Comparison of ENCODE assay signal across 11 cellular contexts in genomic region chr4:3294401-3295241, GRCh38. TPM values are rescaled to one million over a fixed set of nuclear protein-coding genes. Genes with fewer than 3 reads are reported as not detected.
A peak's percentile ranks its signal among the peaks of the same experiment; 100 is the strongest.
DNase-seq lines count a peak whose midpoint lies in the region; ATAC-seq and TF ChIP-seq lines count a peak whose summit lies in the region.
"Had no signal": no experiment of that assay in that cellular context is flagged by ENCODE, and none has a peak within 500 bp of the region (broad histone marks: within the 10 kb centered on the region; RNA-seq: fewer than 3 reads in every experiment).

No MANE protein-coding gene starts in this region.

- peaks cover 73% of the 10 kb centered on the region for H4K20me1 ChIP-seq in DND-41 (ENCODE audit: insufficient read depth, low read length)

- H2AFZ ChIP-seq in DND-41 (ENCODE audit: low read depth, low read length), result no peak overlapping the region

- H3K4me3 ChIP-seq in DND-41 (ENCODE audit: low read depth in 1 of 2, low read length in 2 of 2), result 0 out of 4 replicates have a peak overlapping the region, but pooled peaks of 1 of the 2 experiments have one; percentile 55
- peak overlapping the region; percentile 73 for H3K4me3 ChIP-seq in iPS-18a (ENCODE audit: low read length)
- peak overlapping the region; percentile 80 for H3K4me3 ChIP-seq in skeletal muscle satellite cell (ENCODE audit: low read length)

- H3K9ac ChIP-seq in DND-41 (ENCODE audit: low read depth, low read length) (no peak overlapping the region), iPS-18a (ENCODE audit: low read length) (no peak overlapping the region), skeletal muscle satellite cell (ENCODE audit: low read depth, low read length) (peak overlapping the region; percentile 91)

- peaks cover 67% of the 10 kb centered on the region for H3K27me3 ChIP-seq in DND-41 (ENCODE audit: insufficient read depth, low read length, poor library complexity)
- peaks cover 28% of the 10 kb centered on the region for H3K27me3 ChIP-seq in iPS-18a (ENCODE audit: control insufficient read depth, insufficient read depth, low read length)
- H3K27me3 ChIP-seq in skeletal muscle satellite cell (ENCODE audit: control insufficient read depth, insufficient read depth, low read length), result no peaks in the 10 kb centered on the region

- DNase-seq in DND-41 (no peak), SK-N-DZ (ENCODE audit: low spot score) (peak; percentile 35), NCI-H526 (lab: John Stamatoyannopoulos, UW) (no peak)
- DNase-seq: caudate nucleus, naive B cell had no signal

- no peak overlapping the region for H3K27ac ChIP-seq in DND-41 (ENCODE audit: low read length)
- no peak overlapping the region for H3K27ac ChIP-seq in iPS-18a (ENCODE audit: low read length)

- no peak for TF ChIP-seq CTCF in DND-41 (IDR thresholded peaks at IDR 0.05; ENCODE audit: borderline replicate concordance, extremely low read depth, low read length, poor library complexity, severe bottlenecking)

- H3K4me2 ChIP-seq in DND-41 (ENCODE audit: insufficient read depth, low read length) (peak overlapping the region; percentile 100; the same call in 1 of the 2 replicates), skeletal muscle satellite cell (ENCODE audit: low read length) (peak overlapping the region; percentile 90)

- H3K79me2 ChIP-seq in DND-41 (ENCODE audit: insufficient read depth, low read length), result no peaks in the 10 kb centered on the region

- no peak for ATAC-seq in DND-41 (ENCODE audit: insufficient read depth, low read depth)
- no peak for ATAC-seq in GM19023 (IDR thresholded peaks at IDR 0.05; ENCODE audit: unreplicated experiment)
- ATAC-seq in esophagus mucosa, result no peak
- ATAC-seq in HG03159 (IDR thresholded peaks at IDR 0.05; ENCODE audit: unreplicated experiment), result no peak

- H3K36me3 ChIP-seq in DND-41 (ENCODE audit: insufficient read depth, low read length) (no peaks in the 10 kb centered on the region), iPS-18a (ENCODE audit: control insufficient read depth, low read depth, low read length) (no peaks in the 10 kb centered on the region), skeletal muscle satellite cell (ENCODE audit: insufficient read depth, low read length) (no peaks in the 10 kb centered on the region)

- H3K9me3 ChIP-seq in DND-41 (ENCODE audit: insufficient read depth, low read length, severe bottlenecking) (peaks cover 8% of the 10 kb centered on the region), iPS-18a (ENCODE audit: control insufficient read depth, low read depth, low read length) (no peaks in the 10 kb centered on the region), skeletal muscle satellite cell (replicated peaks; ENCODE audit: low read length) (no peaks in the 10 kb centered on the region)

- H3K4me1 ChIP-seq in DND-41 (ENCODE audit: insufficient read depth, low read length) (peaks cover 24% of the 10 kb centered on the region), iPS-18a (ENCODE audit: control insufficient read depth, low read depth, low read length) (peaks cover 11% of the 10 kb centered on the region), skeletal muscle satellite cell (ENCODE audit: control insufficient read depth, insufficient read depth, low read length) (peaks cover 20% of the 10 kb centered on the region)

RNA-seq across cellular contexts. Expression of gene RGS12, which starts 1.8 kb away (rescaled TPM):
- 29.6 and 37.0 TPM in 2 replicates for polyA plus RNA-seq in SK-N-DZ (2014; cell fraction: cytosol; rRNA removed)
- 54.3 and 245 TPM in 2 replicates for polyA plus RNA-seq in SK-N-DZ (2014; cell fraction: nucleus; rRNA removed)
- 8.1 and 8.4 TPM in 2 replicates for total RNA-seq in skeletal muscle satellite cell (2012; rRNA removed)
- total RNA-seq in esophagus mucosa, result 50.7 TPM

RNA-seq across cellular contexts. Expression of gene MSANTD1, which starts 45.7 kb away (rescaled TPM):
- polyA plus RNA-seq in SK-N-DZ (2014; cell fraction: cytosol; rRNA removed), result 0.14 and 0.42 TPM in 2 replicates
- 0.55 and 0.96 TPM in 2 replicates for polyA plus RNA-seq in SK-N-DZ (2014; cell fraction: nucleus; rRNA removed)
- 0.22 and 0.25 TPM in 2 replicates for total RNA-seq in skeletal muscle satellite cell (2012; rRNA removed)
- total RNA-seq in esophagus mucosa, result 0.28 TPM
- total RNA-seq: HT1080 had no signal
